In genomic region chr6:4459981-4460380, GRCh38 we compare ENCODE assay signal across 1 cellular context.
TF ChIP-seq lines count a peak whose summit lies in the region.

No MANE protein-coding gene starts in this region.

TF ChIP-seq in GM23338, 12 proteins besides CTCF, POLR2A, EP300 and RAD21 (continued from another document):
- TF ChIP-seq ZNF462 (CRISPR knock-in tag; IDR thresholded peaks at IDR 0.05), result no peak
